In genomic region chr2:10530607-10531239, GRCh38 we compare ENCODE assay signal across 15 cellular contexts.
A peak's percentile ranks its signal among the peaks of the same experiment; 100 is the strongest.
DNase-seq lines count a peak whose midpoint lies in the region; ATAC-seq, FAIRE-seq and TF ChIP-seq lines count a peak whose summit lies in the region.
"Had no signal": no experiment of that assay in that cellular context is flagged by ENCODE, and none has a peak within 500 bp of the region (broad histone marks: within the 10 kb centered on the region; RNA-seq: fewer than 3 reads in every experiment).

No MANE protein-coding gene starts in this region.

- POLR2A ChIA-PET in activated CD8-positive, alpha-beta T cell treated with anti-CD3 and anti-CD28 coated beads, Interleukin-2, amount 10 ng/mL, durations not matched to agents 7 days and 5 days (lab: Charles Lee), result no interaction called here

- H3K36me3 Mint-ChIP-seq in activated CD8-positive, alpha-beta T cell treated with anti-CD3 and anti-CD28 coated beads, Interleukin-2, amount 10 ng/mL, durations not matched to agents 7 days and 5 days (ENCODE audit: low read depth), result no peaks in the 10 kb centered on the region
- H3K36me3 Mint-ChIP-seq: CD8-positive, alpha-beta memory T cell had no signal

- no peak for FAIRE-seq in RCC 7860 (lab: Jason Lieb, UNC)

- H3K4me3 Mint-ChIP-seq in activated CD8-positive, alpha-beta T cell treated with anti-CD3 and anti-CD28 coated beads, Interleukin-2, amount 10 ng/mL, durations not matched to agents 7 days and 5 days, result no peak overlapping the region
- H3K4me3 Mint-ChIP-seq: CD8-positive, alpha-beta memory T cell; H9 had no signal

- H3K27me3 Mint-ChIP-seq in activated CD8-positive, alpha-beta T cell treated with anti-CD3 and anti-CD28 coated beads, Interleukin-2, amount 10 ng/mL, durations not matched to agents 7 days and 5 days (ENCODE audit: low read depth), result no peaks in the 10 kb centered on the region

- H3K27ac ChIP-seq in heart right ventricle, result no peak overlapping the region
- H3K27ac ChIP-seq: Peyer's patch had no signal

- intact Hi-C loops in left ventricle myocardium superior (cut with micrococcal nuclease), result no loop called here
- intact Hi-C loops in heart right ventricle (cut with DNase I), result no loop called here

- TF ChIP-seq CTCF in heart right ventricle (IDR thresholded peaks at IDR 0.05), result no peak

- WGBS in heart right ventricle, 2 donors, result 51 to 60% methylated on average over 9 of the region's 9 CpGs

- H3K27me3 ChIP-seq in heart right ventricle, result no peaks in the 10 kb centered on the region
- H3K27me3 ChIP-seq: Peyer's patch had no signal

- no peaks in the 10 kb centered on the region for H3K9me3 ChIP-seq in heart right ventricle
- H3K9me3 ChIP-seq: Peyer's patch had no signal

- no peaks in the 10 kb centered on the region for H3K36me3 ChIP-seq in heart right ventricle
- H3K36me3 ChIP-seq: Peyer's patch had no signal

- H3K4me1 ChIP-seq in heart right ventricle, result no peaks in the 10 kb centered on the region
- H3K4me1 ChIP-seq: Peyer's patch had no signal

- CTCF ChIA-PET in activated CD8-positive, alpha-beta T cell treated with anti-CD3 and anti-CD28 coated beads, Interleukin-2, amount 10 ng/mL, durations not matched to agents 7 days and 5 days (lab: Charles Lee), result no interaction called here

- H3K9me3 Mint-ChIP-seq in activated CD8-positive, alpha-beta T cell treated with anti-CD3 and anti-CD28 coated beads, Interleukin-2, amount 10 ng/mL, durations not matched to agents 7 days and 5 days (ENCODE audit: insufficient read depth), result no peaks in the 10 kb centered on the region
- H3K9me3 Mint-ChIP-seq: CD8-positive, alpha-beta memory T cell; H9 had no signal

- H3K4me1 Mint-ChIP-seq in activated CD8-positive, alpha-beta T cell treated with anti-CD3 and anti-CD28 coated beads, Interleukin-2, amount 10 ng/mL, durations not matched to agents 7 days and 5 days (ENCODE audit: low read depth), result no peaks in the 10 kb centered on the region
- H3K4me1 Mint-ChIP-seq: CD8-positive, alpha-beta memory T cell; H9 had no signal

- DNase-seq in left ventricle myocardium superior (peak; percentile 2), heart right ventricle (no peak), RCC 7860 (ENCODE audit: low spot score) (peak; percentile 44), islet precursor cell (peak; percentile 49)
- no peak for DNase-seq in activated CD8-positive, alpha-beta T cell treated with anti-CD3 and anti-CD28 coated beads, Interleukin-2, amount 10 ng/mL, durations not matched to agents 7 days and 5 days
- no peak for DNase-seq in stimulated activated CD4-positive, alpha-beta T cell treated with anti-CD3 and anti-CD28 coated beads, Interleukin-4, amount 100 ng/mL, for 4 hours
- DNase-seq: H9, Kasumi-1, NCI-H1417, NCI-H1930, NCI-H2171, NCI-H82 had no signal

- ATAC-seq in left ventricle myocardium superior (no peak), heart right ventricle (no peak), HG03460 (IDR thresholded peaks at IDR 0.05; ENCODE audit: unreplicated experiment) (no peak)
- no peak for ATAC-seq in activated CD8-positive, alpha-beta T cell treated with anti-CD3 and anti-CD28 coated beads, Interleukin-2, amount 10 ng/mL, durations not matched to agents 7 days and 5 days

- H3K4me3 ChIP-seq in heart right ventricle, result no peak overlapping the region
- H3K4me3 ChIP-seq: Peyer's patch had no signal

- no peak overlapping the region for H3K27ac Mint-ChIP-seq in activated CD8-positive, alpha-beta T cell treated with anti-CD3 and anti-CD28 coated beads, Interleukin-2, amount 10 ng/mL, durations not matched to agents 7 days and 5 days

Comparison
In these comparisons a context has a peak if more than half of its experiments do, and no peak if none do; other contexts are left out.
1. DNase-seq: peak in left ventricle myocardium superior (single experiment), RCC 7860 (single experiment) and islet precursor cell (single experiment); none in heart right ventricle (0 of 2), activated CD8-positive, alpha-beta T cell treated with anti-CD3 and anti-CD28 coated beads, Interleukin-2, amount 10 ng/mL, durations not matched to agents 7 days and 5 days (single experiment) and stimulated activated CD4-positive, alpha-beta T cell treated with anti-CD3 and anti-CD28 coated beads, Interleukin-4, amount 100 ng/mL, for 4 hours (0 of 2).